ENCODE assay signal across 8 cellular contexts in genomic region chr19:35756373-35757230, GRCh38. TPM values are rescaled to one million over a fixed set of nuclear protein-coding genes. Genes with fewer than 3 reads are reported as not detected.
A peak's percentile ranks its signal among the peaks of the same experiment; 100 is the strongest.
DNase-seq lines count a peak whose midpoint lies in the region; ATAC-seq, FAIRE-seq and TF ChIP-seq lines count a peak whose summit lies in the region.

Gene HSPB6 (minus strand): TSS chr19:35757029. CDS start chr19:35757008, 21 bp downstream.

- H3K27me3 ChIP-seq in adrenal gland (no peaks in the 10 kb centered on the region), iPS-18a (ENCODE audit: control insufficient read depth, insufficient read depth, low read length) (no peaks in the 10 kb centered on the region), small intestine (ENCODE audit: control insufficient read depth in 2 of 2, insufficient read depth in 2 of 2, low read length in 2 of 2) (no peaks in the 10 kb centered on the region)

- H3K9me3 ChIP-seq in adrenal gland (replicated peaks in 1 of 3) (no peaks in the 10 kb centered on the region), iPS-18a (ENCODE audit: control insufficient read depth, low read depth, low read length) (no peaks in the 10 kb centered on the region), small intestine (ENCODE audit: control insufficient read depth, low read depth) (no peaks in the 10 kb centered on the region)

- 3 to 6% (median 3%) methylated on average over 7 to 52 of the region's 52 CpGs for WGBS in adrenal gland, 4 donors
- 3 to 14% (median 8%) methylated on average over 50 to 52 of the region's 52 CpGs for WGBS in small intestine, 3 donors

- ATAC-seq in GM18867 (IDR thresholded peaks at IDR 0.05; ENCODE audit: unreplicated experiment): no peak

- intact Hi-C loops in adrenal gland (cut with DNase I): no loop called here

- H3K36me3 ChIP-seq in adrenal gland (replicated peaks in 1 of 2) (peaks cover 0 to 24% of the 10 kb centered on the region in 2 donors), iPS-18a (ENCODE audit: control insufficient read depth, low read depth, low read length) (no peaks in the 10 kb centered on the region), small intestine (ENCODE audit: control insufficient read depth in 2 of 2, insufficient read depth in 2 of 2, low read length in 2 of 2) (peaks cover under 1 to 10% of the 10 kb centered on the region in 2 donors)

- TF ChIP-seq POLR2A in adrenal gland (IDR thresholded peaks at IDR 0.05): peak; percentile 71 to 74

- peak within 1 kb of the TSS; percentile 70 for H3K9ac ChIP-seq in iPS-18a (ENCODE audit: low read length)

- peak within 1 kb of the TSS; percentile 91 to 97 (median 96) for H3K27ac ChIP-seq in adrenal gland
- H3K27ac ChIP-seq in iPS-18a (ENCODE audit: low read length): peak within 1 kb of the TSS; percentile 30
- H3K27ac ChIP-seq in small intestine (ENCODE audit: low read depth in 1 of 2, low read length in 1 of 2): peak within 1 kb of the TSS in 1 of 2 donors; percentile 90

- FAIRE-seq in small intestine (lab: Jason Lieb, UNC) (no peak), urothelium cell line (lab: Jason Lieb, UNC) (no peak)

- TF ChIP-seq CTCF in adrenal gland (IDR thresholded peaks at IDR 0.05): no peak

- H3K4me3 ChIP-seq in adrenal gland (peak within 1 kb of the TSS in 2 of 4 donors; percentile 23 to 79), iPS-18a (ENCODE audit: low read length) (peak within 1 kb of the TSS; percentile 100), small intestine (ENCODE audit: low read depth in 1 of 2, low read length in 2 of 2) (peak within 1 kb of the TSS; percentile 29 to 45)

- H3K4me1 ChIP-seq in adrenal gland (replicated peaks in 1 of 2): peaks cover 33 to 35% of the 10 kb centered on the region in 2 donors
- peaks cover 4% of the 10 kb centered on the region for H3K4me1 ChIP-seq in iPS-18a (ENCODE audit: control insufficient read depth, low read depth, low read length)
- peaks cover 0 to 15% of the 10 kb centered on the region in 2 donors for H3K4me1 ChIP-seq in small intestine (ENCODE audit: control insufficient read depth in 2 of 2, insufficient read depth in 1 of 2, low read depth in 1 of 2, low read length in 1 of 2)

- peak; percentile 12 to 59 for DNase-seq in SHP77 (lab: John Stamatoyannopoulos, UW)
- no peak for DNase-seq in SHP77 treated with DMSO at 0.1 percent for 48 hours (lab: John Stamatoyannopoulos, UW)
- peak; percentile 72 to 84 (median 76) for DNase-seq in adrenal gland
- no peak for DNase-seq in small intestine
- no peak for DNase-seq in urothelium cell line (ENCODE audit: low spot score)
- no peak for DNase-seq in NCI-H2081 (lab: John Stamatoyannopoulos, UW)

RNA-seq across cellular contexts. Expression of gene HSPB6, which starts in this region (rescaled TPM):
- 100 to 1,000 TPM in 7 of 8 donors, 10 to 100 TPM in 1; 78.3 to 431 (median 197) TPM for total RNA-seq in adrenal gland
- 100 to 1,000 TPM; 524 to 932 (median 718) TPM for polyA plus RNA-seq in adrenal gland
- polyA plus RNA-seq in small intestine: 10 to 100 TPM in 1 of 3 donors, 1 to 10 TPM in 2; 2.0 to 41.7 (median 5.1) TPM

Comparison
In these comparisons a context has a peak if more than half of its experiments do, and no peak if none do; other contexts are left out.
1. RNA of gene HSPB6 (polyA plus RNA-seq): 524 to 932 TPM in adrenal gland; 2.0 to 41.7 TPM in small intestine; every median in the first group is over 10 times any median in the second.
2. DNase-seq: peak in SHP77 (2 of 2) and adrenal gland (7 of 7); none in SHP77 treated with DMSO at 0.1 percent for 48 hours (single experiment), small intestine (single experiment), urothelium cell line (single experiment) and NCI-H2081 (0 of 2).